Comparison of ENCODE assay signal across 28 cellular contexts in the genomic region with DNA sequence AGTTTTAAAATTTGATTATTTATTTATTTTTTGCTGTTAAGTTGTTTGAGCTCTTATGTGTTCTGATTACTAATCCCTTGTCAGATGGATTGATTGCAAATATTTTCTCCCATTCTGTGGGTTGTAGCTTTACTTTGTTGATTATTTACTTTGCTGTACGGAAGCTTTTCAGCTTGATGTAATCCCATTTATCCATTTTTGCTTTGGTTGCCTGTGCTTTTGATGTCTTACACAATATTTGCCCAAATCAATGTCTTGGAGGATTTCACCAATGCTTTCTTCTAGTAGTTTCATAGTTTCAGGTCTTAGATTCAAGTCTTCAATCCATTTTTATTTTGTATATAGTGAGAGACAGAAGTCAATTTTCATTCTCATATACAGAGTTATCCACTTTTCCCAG.
"Had no signal": no experiment of that assay in that cellular context is flagged by ENCODE, and none has a peak within 500 bp of the region (broad histone marks: within the 10 kb centered on the region; RNA-seq: fewer than 3 reads in every experiment).

No MANE protein-coding gene starts in this region.

- H3K9me3 ChIP-seq: colonic mucosa, esophagus muscularis mucosa, esophagus squamous epithelium, gastrocnemius medialis, gastroesophageal sphincter had no signal

- H3K27me3 ChIP-seq: colonic mucosa, dorsolateral prefrontal cortex, esophagus muscularis mucosa, esophagus squamous epithelium, gastrocnemius medialis, gastroesophageal sphincter, heart left ventricle, heart right ventricle had no signal

- H3K4me1 ChIP-seq: colonic mucosa, esophagus muscularis mucosa, esophagus squamous epithelium, foreskin keratinocyte, gastrocnemius medialis, gastroesophageal sphincter, heart left ventricle, heart right ventricle had no signal

- H3K27ac ChIP-seq: colonic mucosa, coronary artery, dorsolateral prefrontal cortex, epithelial cell of prostate, esophagus muscularis mucosa, esophagus squamous epithelium, foreskin keratinocyte, gastrocnemius medialis, gastroesophageal sphincter, heart left ventricle, heart right ventricle had no signal

- DNase-seq: colonic mucosa; cortex of kidney; dermis blood vessel endothelial cell; dorsolateral prefrontal cortex; effector CD4-positive, alpha-beta T cell; effector CD8-positive, alpha-beta T cell; effector memory CD4-positive, alpha-beta T cell; effector memory CD8-positive, alpha-beta T cell; endodermal cell; erythroblast; esophagus squamous epithelium; foreskin fibroblast; foreskin keratinocyte; foreskin melanocyte; gastrocnemius medialis; glutamatergic neuron; head of caudate nucleus; heart left ventricle; heart right ventricle had no signal

- H3K4me3 ChIP-seq: colonic mucosa, coronary artery, dorsolateral prefrontal cortex, esophagus muscularis mucosa, esophagus squamous epithelium, gastrocnemius medialis, gastroesophageal sphincter, heart left ventricle, heart right ventricle had no signal

- FAIRE-seq: colon, endometrium, endothelial cell of umbilical vein, frontal cortex had no signal

- H3K36me3 ChIP-seq: colonic mucosa, esophagus muscularis mucosa, esophagus squamous epithelium, gastrocnemius medialis, gastroesophageal sphincter, heart left ventricle, heart right ventricle had no signal

- ATAC-seq: effector memory CD8-positive, alpha-beta T cell; esophagus mucosa; foreskin keratinocyte; gastrocnemius medialis; gastroesophageal sphincter; heart left ventricle; heart right ventricle had no signal
